ENCODE assay signal across 11 cellular contexts in the genomic region with DNA sequence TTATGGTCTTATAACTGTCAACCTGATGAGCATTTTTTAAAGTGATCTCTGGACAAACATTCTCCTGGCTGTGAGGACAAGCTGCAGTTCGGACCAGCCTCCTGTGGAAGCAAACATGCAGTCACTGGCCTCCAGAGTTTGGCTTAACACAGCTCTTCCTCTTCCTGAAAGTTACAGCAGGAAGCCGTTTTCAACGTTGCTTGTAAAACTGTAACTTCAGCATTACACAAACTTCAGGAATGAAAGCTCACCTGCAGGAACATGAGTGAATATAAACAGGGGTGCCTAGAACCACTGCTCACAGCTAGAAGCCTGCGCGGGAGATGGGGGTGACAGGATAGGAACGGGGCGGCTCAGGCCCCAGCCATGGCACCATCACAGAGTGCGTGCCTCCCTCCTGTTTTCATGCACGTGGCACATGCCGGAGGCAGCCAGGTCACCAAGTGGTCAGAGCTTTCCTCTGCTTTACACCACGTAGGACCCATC.
DNase-seq lines count a peak whose midpoint lies in the region; ATAC-seq and TF ChIP-seq lines count a peak whose summit lies in the region.
"Had no signal": no experiment of that assay in that cellular context is flagged by ENCODE, and none has a peak within 500 bp of the region (broad histone marks: within the 10 kb centered on the region; RNA-seq: fewer than 3 reads in every experiment).

No MANE protein-coding gene starts in this region.

- TF ChIP-seq CTCF in left ventricle myocardium inferior (IDR thresholded peaks at IDR 0.05; ENCODE audit: borderline replicate concordance) (no peak), epithelial cell of esophagus (IDR thresholded peaks at IDR 0.05; ENCODE audit: insufficient read depth, low read depth, low read length, missing control alignments) (no peak), nephron (IDR thresholded peaks at IDR 0.05; ENCODE audit: unreplicated experiment in 3 of 3) (no peak), uterus (IDR thresholded peaks at IDR 0.05) (no peak)

- no peaks in the 10 kb centered on the region for H3K36me3 ChIP-seq in left ventricle myocardium inferior
- no peaks in the 10 kb centered on the region for H3K36me3 ChIP-seq in uterus

- H3K27ac ChIP-seq in left ventricle myocardium inferior (replicated peaks) (peak overlapping the region; percentile 94), uterus (peak overlapping the region; percentile 53 to 95)
- H3K27ac ChIP-seq: SK-N-MC had no signal

- POLR2A ChIA-PET in activated CD4-positive, alpha-beta T cell treated with anti-CD3 and anti-CD28 coated beads, Interleukin-2, amount 10 ng/mL, durations not matched to agents 7 days and 5 days (lab: Charles Lee) = interaction anchor here (0.5 kb wide), 1 partner anchor 666 kb away, joined by 7 read pairs; no protein-coding TSS in a partner anchor

- H3K36me3 Mint-ChIP-seq in nephron (ENCODE audit: low read depth) = peaks cover under 1% of the 10 kb centered on the region
- H3K36me3 Mint-ChIP-seq in activated CD4-positive, alpha-beta T cell treated with anti-CD3 and anti-CD28 coated beads, Interleukin-2, amount 10 ng/mL, durations not matched to agents 7 days and 5 days (ENCODE audit: low read depth) = no peaks in the 10 kb centered on the region

- no peaks in the 10 kb centered on the region for H3K9me3 Mint-ChIP-seq in nephron
- no peaks in the 10 kb centered on the region for H3K9me3 Mint-ChIP-seq in activated CD4-positive, alpha-beta T cell treated with anti-CD3 and anti-CD28 coated beads, Interleukin-2, amount 10 ng/mL, durations not matched to agents 7 days and 5 days

- intact Hi-C loops in left ventricle myocardium inferior (cut with micrococcal nuclease) (no loop called here), left cardiac atrium (cut with DNase I) (loop anchor here in 1 of 2 donors (10.0 kb wide), 1 partner anchor 289 kb away; no protein-coding TSS in a partner anchor), uterus (cut with DNase I; ENCODE audit: low total_unique reads) (no loop called here)

- CTCF ChIA-PET in activated CD4-positive, alpha-beta T cell treated with anti-CD3 and anti-CD28 coated beads, Interleukin-2, amount 10 ng/mL, durations not matched to agents 7 days and 5 days (lab: Charles Lee) = interaction anchor here (0.9 kb wide), 1 partner anchor 10 kb away, joined by 3 read pairs; no protein-coding TSS in a partner anchor

- ATAC-seq in left cardiac atrium = no peak

- peaks cover 49% of the 10 kb centered on the region for H3K4me1 ChIP-seq in left ventricle myocardium inferior
- no peaks in the 10 kb centered on the region for H3K4me1 ChIP-seq in uterus

- H3K4me1 Mint-ChIP-seq in nephron = peaks cover 56% of the 10 kb centered on the region
- peaks cover 42% of the 10 kb centered on the region for H3K4me1 Mint-ChIP-seq in activated CD4-positive, alpha-beta T cell treated with anti-CD3 and anti-CD28 coated beads, Interleukin-2, amount 10 ng/mL, durations not matched to agents 7 days and 5 days

- H3K4me3 ChIP-seq in left ventricle myocardium inferior (no peak overlapping the region), epithelial cell of esophagus (ENCODE audit: low read length) (no peak overlapping the region), uterus (no peak overlapping the region)
- H3K4me3 ChIP-seq: SK-N-MC had no signal

- H3K27me3 ChIP-seq in left ventricle myocardium inferior (ENCODE audit: low read depth) = no peaks in the 10 kb centered on the region
- H3K27me3 ChIP-seq in uterus = no peaks in the 10 kb centered on the region

- peak overlapping the region; percentile 55 to 89 (median 72) for H3K27ac Mint-ChIP-seq in nephron
- no peak overlapping the region for H3K27ac Mint-ChIP-seq in activated CD4-positive, alpha-beta T cell treated with anti-CD3 and anti-CD28 coated beads, Interleukin-2, amount 10 ng/mL, durations not matched to agents 7 days and 5 days

- no peaks in the 10 kb centered on the region for H3K27me3 Mint-ChIP-seq in nephron (ENCODE audit: low read depth)
- peaks cover 1% of the 10 kb centered on the region for H3K27me3 Mint-ChIP-seq in activated CD4-positive, alpha-beta T cell treated with anti-CD3 and anti-CD28 coated beads, Interleukin-2, amount 10 ng/mL, durations not matched to agents 7 days and 5 days

- H3K9me3 ChIP-seq in left ventricle myocardium inferior (replicated peaks) (no peaks in the 10 kb centered on the region), uterus (no peaks in the 10 kb centered on the region)

- no peak for TF ChIP-seq POLR2A in uterus (IDR thresholded peaks at IDR 0.05)

- DNase-seq in left ventricle myocardium inferior (no peak), left cardiac atrium (no peak), epithelial cell of esophagus (ENCODE audit: low read depth) (peak; percentile 78), uterus (no peak), iPS-NIHi7 (ENCODE audit: extremely low spot score) (no peak), T-helper 2 cell (no peak)
- no peak for DNase-seq in activated CD4-positive, alpha-beta T cell treated with anti-CD3 and anti-CD28 coated beads, Interleukin-2, amount 10 ng/mL, durations not matched to agents 7 days and 5 days
- DNase-seq: aorta, NCI-H2171 had no signal

- no peak overlapping the region for H3K4me3 Mint-ChIP-seq in nephron
- no peak overlapping the region for H3K4me3 Mint-ChIP-seq in activated CD4-positive, alpha-beta T cell treated with anti-CD3 and anti-CD28 coated beads, Interleukin-2, amount 10 ng/mL, durations not matched to agents 7 days and 5 days
